In the genomic region with DNA sequence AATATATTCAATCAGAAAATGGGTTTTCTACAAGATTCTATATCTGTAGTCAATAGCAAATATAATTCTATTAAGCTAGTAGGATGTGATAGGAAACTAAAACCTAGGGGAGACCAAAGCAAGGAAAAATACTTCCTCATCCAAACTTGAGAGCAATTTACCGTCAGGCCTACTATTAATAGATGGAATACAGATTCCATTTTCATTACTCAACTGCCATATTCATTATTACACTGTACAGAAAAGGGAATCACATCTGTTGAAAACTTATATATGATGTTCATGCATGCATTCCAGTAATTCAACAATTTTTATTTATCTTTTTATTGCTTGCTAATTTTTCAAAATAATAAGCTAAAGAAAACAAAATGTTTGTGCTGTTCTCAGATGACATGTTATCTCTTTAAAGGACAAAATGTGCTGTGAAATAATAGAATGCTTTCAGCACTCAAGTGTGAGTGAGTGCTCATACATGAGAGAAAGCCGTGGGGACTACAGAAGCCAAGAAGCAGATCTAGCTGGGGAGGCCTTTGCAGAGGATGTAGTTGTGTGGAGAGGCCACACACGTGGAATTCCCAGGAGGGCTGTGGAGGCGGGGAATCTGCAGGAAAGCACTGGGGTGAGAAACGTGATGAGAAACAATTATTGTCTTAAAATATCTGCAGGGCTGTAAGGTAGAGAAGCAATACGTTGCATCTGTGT, we compare ENCODE assay signal across 12 cellular contexts.
A peak's percentile ranks its signal among the peaks of the same experiment; 100 is the strongest.
DNase-seq lines count a peak whose midpoint lies in the region; ATAC-seq and TF ChIP-seq lines count a peak whose summit lies in the region.
"Had no signal": no experiment of that assay in that cellular context is flagged by ENCODE, and none has a peak within 500 bp of the region (broad histone marks: within the 10 kb centered on the region; RNA-seq: fewer than 3 reads in every experiment).

No MANE protein-coding gene starts in this region.

- no peak overlapping the region for H3K4me3 ChIP-seq in RWPE2 (ENCODE audit: severe bottlenecking)

- H3K36me3 ChIP-seq in RWPE2 (ENCODE audit: low read depth) = peaks cover 49% of the 10 kb centered on the region

- H3K27me3 ChIP-seq in RWPE2 (ENCODE audit: insufficient read depth, poor library complexity, severe bottlenecking) (no peaks in the 10 kb centered on the region), foreskin keratinocyte (no peaks in the 10 kb centered on the region)

- peaks cover 91% of the 10 kb centered on the region for H3K4me1 ChIP-seq in RWPE2 (ENCODE audit: insufficient read depth, poor library complexity, severe bottlenecking)
- H3K4me1 ChIP-seq in foreskin keratinocyte = peaks cover 71% of the 10 kb centered on the region

- TF ChIP-seq CTCF in Calu3 (IDR thresholded peaks at IDR 0.05; ENCODE audit: unreplicated experiment) = no peak
- no peak for TF ChIP-seq CTCF in RWPE2 (IDR thresholded peaks at IDR 0.05; ENCODE audit: poor library complexity, severe bottlenecking)
- no peak for TF ChIP-seq CTCF in foreskin keratinocyte (conservative IDR thresholded peaks at IDR 0.05)
- TF ChIP-seq CTCF in natural killer cell (IDR thresholded peaks at IDR 0.05) = no peak

- DNase-seq in Calu3 (no peak), RWPE2 (ENCODE audit: low spot score) (no peak), foreskin keratinocyte (no peak), sciatic nerve (ENCODE audit: low spot score) (peak; percentile 82), natural killer cell (no peak)
- no peak for DNase-seq in activated CD8-positive, alpha-beta memory T cell treated with anti-CD3 and anti-CD28 coated beads, Interleukin-2, amount 50 U/mL, for 4 hours
- DNase-seq: activated CD4-positive, alpha-beta T cell treated with anti-CD3 and anti-CD28 coated beads, Interleukin-2, amount 10 ng/mL, durations not matched to agents 24 days and 14 days; Caco-2; hypothalamus; nucleus accumbens had no signal

- CTCF ChIA-PET in Calu3 (lab: Charles Lee) = interaction anchor here (0.7 to 1.0 kb wide), 3 partner anchors 9 to 48 kb away, joined by 3 read pairs; no protein-coding TSS in a partner anchor

- H3K36me3 Mint-ChIP-seq in Calu3 (ENCODE audit: insufficient read depth, unreplicated experiment) = peaks cover 27% of the 10 kb centered on the region
- H3K36me3 Mint-ChIP-seq in natural killer cell = no peaks in the 10 kb centered on the region

- no peaks in the 10 kb centered on the region for H3K9me3 ChIP-seq in RWPE2 (ENCODE audit: severe bottlenecking)
- H3K9me3 ChIP-seq: Caco-2 had no signal

- H3K9me3 Mint-ChIP-seq in Calu3 (ENCODE audit: low read depth, unreplicated experiment) = no peaks in the 10 kb centered on the region
- H3K9me3 Mint-ChIP-seq in natural killer cell = no peaks in the 10 kb centered on the region
- H3K9me3 Mint-ChIP-seq: activated CD4-positive, alpha-beta T cell treated with anti-CD3 and anti-CD28 coated beads, Interleukin-2, amount 10 ng/mL, durations not matched to agents 24 days and 14 days had no signal

- H3K27me3 Mint-ChIP-seq in Calu3 (ENCODE audit: unreplicated experiment) = no peaks in the 10 kb centered on the region
- H3K27me3 Mint-ChIP-seq in natural killer cell (ENCODE audit: low read depth in 2 of 2) = peaks cover 9 to 15% of the 10 kb centered on the region in 2 donors

- ATAC-seq in RWPE2 (ENCODE audit: low read depth) (no peak), foreskin keratinocyte (no peak), sciatic nerve (peak; percentile 64), HG03196 (IDR thresholded peaks at IDR 0.05; ENCODE audit: unreplicated experiment) (no peak), GM21737 (IDR thresholded peaks at IDR 0.05; ENCODE audit: unreplicated experiment) (no peak), natural killer cell (no peak)

- H3K4me3 Mint-ChIP-seq in Calu3 (ENCODE audit: low read depth, unreplicated experiment) = peak overlapping the region; percentile 1
- no peak overlapping the region for H3K4me3 Mint-ChIP-seq in natural killer cell
- H3K4me3 Mint-ChIP-seq: activated CD4-positive, alpha-beta T cell treated with anti-CD3 and anti-CD28 coated beads, Interleukin-2, amount 10 ng/mL, durations not matched to agents 24 days and 14 days had no signal

- peaks cover 77% of the 10 kb centered on the region for H3K4me1 Mint-ChIP-seq in Calu3 (ENCODE audit: low read depth, unreplicated experiment)
- H3K4me1 Mint-ChIP-seq in natural killer cell = no peaks in the 10 kb centered on the region

- H3K27ac ChIP-seq in RWPE2 (ENCODE audit: poor library complexity, severe bottlenecking) = peak overlapping the region; percentile 99
- H3K27ac ChIP-seq in foreskin keratinocyte = peak overlapping the region; percentile 95

- BruUV-seq in Calu3 (replicated peaks; lab: Mats Ljungman, UMichigan) = no TSS peak

- H3K27ac Mint-ChIP-seq in Calu3 (ENCODE audit: unreplicated experiment) (peak overlapping the region; percentile 86), natural killer cell (no peak overlapping the region)
- H3K27ac Mint-ChIP-seq: activated CD4-positive, alpha-beta T cell treated with anti-CD3 and anti-CD28 coated beads, Interleukin-2, amount 10 ng/mL, durations not matched to agents 24 days and 14 days had no signal

- intact Hi-C loops in Calu3 (cut with micrococcal nuclease; ENCODE audit: unreplicated experiment) = no loop called here
- intact Hi-C loops in sciatic nerve (cut with DNase I) = no loop called here
- intact Hi-C loops in natural killer cell (cut with micrococcal nuclease) = no loop called here
